Comparison of ENCODE assay signal across 8 cellular contexts in the genomic region with DNA sequence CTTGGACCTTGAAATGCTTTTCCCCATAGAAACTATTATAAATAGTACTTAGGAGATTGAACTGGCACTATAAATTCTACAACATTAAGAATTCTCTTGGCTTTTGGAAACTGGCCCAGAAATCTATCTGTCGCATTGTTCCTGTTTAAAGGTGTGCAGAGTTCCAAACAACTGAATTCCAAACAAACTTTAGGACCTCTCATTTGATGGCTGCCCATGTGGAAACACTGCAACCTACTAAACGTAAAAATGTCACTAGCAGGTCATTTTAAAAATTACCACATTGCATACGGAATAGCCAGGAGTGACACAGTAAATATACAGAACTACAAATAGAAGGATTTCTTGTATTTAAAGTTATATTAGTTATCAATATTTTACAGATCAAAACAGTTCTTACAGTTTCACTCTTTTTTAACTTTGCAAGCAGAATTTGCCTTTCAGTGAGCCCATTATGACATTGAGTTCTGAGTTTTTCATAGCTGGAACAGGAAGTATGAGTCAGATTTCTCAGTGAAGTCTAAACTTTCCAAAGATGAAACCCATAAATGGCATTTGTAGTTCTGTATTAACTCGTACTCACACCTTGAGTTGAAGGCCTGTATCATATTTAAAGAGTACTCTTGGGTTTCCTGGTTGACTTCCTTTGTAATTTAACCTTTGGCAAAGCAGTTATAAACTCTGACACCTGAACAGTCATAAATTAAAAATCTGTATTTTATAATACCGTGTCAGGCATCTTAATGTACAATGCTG.
A peak's percentile ranks its signal among the peaks of the same experiment; 100 is the strongest.
DNase-seq lines count a peak whose midpoint lies in the region; ATAC-seq and TF ChIP-seq lines count a peak whose summit lies in the region.

No MANE protein-coding gene starts in this region.

- H3K4me3 ChIP-seq in SK-N-MC (no peak overlapping the region), tibial nerve (no peak overlapping the region)

- no peaks in the 10 kb centered on the region for H3K27me3 ChIP-seq in tibial nerve

- H3K36me3 ChIP-seq in SK-N-MC (ENCODE audit: insufficient read depth, low read length) (no peaks in the 10 kb centered on the region), tibial nerve (no peaks in the 10 kb centered on the region)

- no peak overlapping the region for H3K9ac ChIP-seq in SK-N-MC (ENCODE audit: insufficient read length)

- TF ChIP-seq EP300 in tibial nerve (IDR thresholded peaks at IDR 0.05): no peak

- H3K9me3 ChIP-seq in SK-N-MC (ENCODE audit: low read depth, low read length): no peaks in the 10 kb centered on the region
- H3K9me3 ChIP-seq in tibial nerve: no peaks in the 10 kb centered on the region

- DNase-seq in COLO829 (ENCODE audit: low spot score) (peak; percentile 34), GM19238 (ENCODE audit: insufficient read length, low spot score) (peak; percentile 24), SK-N-MC (ENCODE audit: low read depth, low spot score) (peak; percentile 47), glomerular visceral epithelial cell (ENCODE audit: extremely low spot score) (peak; percentile 51), tibial nerve (ENCODE audit: low spot score in 2 of 2) (no peak), cerebellar cortex (ENCODE audit: low spot score) (no peak), cardiac septum (ENCODE audit: low spot score) (no peak)

- H3K27ac ChIP-seq in SK-N-MC (peak overlapping the region; percentile 62; the same call in 1 of the 2 replicates), tibial nerve (peak overlapping the region in 1 of 4 donors; percentile 31)

- H3K4me1 ChIP-seq in tibial nerve: peaks cover 0 to 14% (median 0%) of the 10 kb centered on the region in 4 donors

- ATAC-seq in HG03135 (IDR thresholded peaks at IDR 0.05; ENCODE audit: unreplicated experiment): peak; percentile 96

- TF ChIP-seq POLR2A in tibial nerve (IDR thresholded peaks at IDR 0.05): no peak

- 58 to 68% methylated on average over 5 of the region's 5 CpGs for WGBS in tibial nerve, 2 donors

- no peak for TF ChIP-seq CTCF in tibial nerve (IDR thresholded peaks at IDR 0.05)

- intact Hi-C loops in cardiac septum (cut with DNase I): no loop called here

Comparison
In these comparisons a context has a peak if more than half of its experiments do, and no peak if none do; other contexts are left out.
1. DNase-seq: peak in COLO829 (single experiment), GM19238 (single experiment), SK-N-MC (single experiment) and glomerular visceral epithelial cell (single experiment); none in tibial nerve (0 of 2), cerebellar cortex (single experiment) and cardiac septum (single experiment).